Comparison of ENCODE assay signal across 2 cellular contexts in the genomic region with DNA sequence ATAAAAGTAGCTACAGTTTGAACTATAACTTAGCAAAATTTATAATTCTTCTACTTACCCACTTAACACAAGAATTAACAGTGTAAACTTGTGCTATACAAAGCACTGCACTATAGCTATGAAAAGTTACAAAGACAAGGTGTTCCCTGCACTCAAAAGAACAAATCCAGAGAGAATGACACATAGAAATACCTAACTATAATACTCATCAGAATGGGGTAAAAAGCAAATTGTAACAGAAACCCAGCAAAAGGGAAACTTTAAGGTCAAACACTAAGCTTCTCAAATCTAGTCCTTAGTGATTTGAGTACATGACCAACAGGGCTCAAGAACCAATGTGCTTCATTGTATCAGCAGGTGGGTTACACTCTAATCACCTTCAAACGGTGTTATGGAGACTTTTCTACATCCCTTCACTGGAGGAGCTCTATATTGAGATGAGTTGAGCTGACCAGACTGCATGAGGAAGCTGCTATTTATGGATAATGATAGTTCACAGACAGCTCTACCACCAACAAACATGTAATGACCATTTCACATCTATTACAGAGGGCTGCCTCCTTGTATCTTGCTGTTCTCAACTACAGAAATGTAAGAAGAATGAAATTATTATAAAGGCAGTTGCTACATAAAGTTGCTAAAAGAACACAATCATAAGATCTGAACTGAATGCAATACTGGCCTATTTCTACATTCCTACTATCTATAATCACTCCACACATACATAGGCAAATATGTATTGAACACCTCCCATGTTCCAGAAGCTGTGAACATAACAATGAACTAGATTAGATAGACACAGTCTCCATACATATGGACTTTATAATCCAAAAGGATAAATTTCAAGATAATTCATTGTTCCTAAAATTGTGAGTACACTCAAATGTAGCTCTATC.
TF ChIP-seq lines count a peak whose summit lies in the region.

No MANE protein-coding gene starts in this region.

TF ChIP-seq in A549, 52 proteins besides CTCF, POLR2A, EP300 and RAD21:
- TF ChIP-seq MYC (IDR thresholded peaks at IDR 0.05; ENCODE audit: borderline replicate concordance, low read length): no peak
- no peak for TF ChIP-seq FOSL2 (IDR thresholded peaks at IDR 0.05)
- no peak for TF ChIP-seq FOSL2 (CRISPR knock-in tag; IDR thresholded peaks at IDR 0.05)
- TF ChIP-seq ZNF302 (CRISPR knock-in tag; IDR thresholded peaks at IDR 0.05): no peak
- no peak for TF ChIP-seq EHF (CRISPR knock-in tag; IDR thresholded peaks at IDR 0.05)
- no peak for TF ChIP-seq ZFP36 (IDR thresholded peaks at IDR 0.05; ENCODE audit: borderline replicate concordance, partially characterized antibody)
- no peak for TF ChIP-seq BHLHE40 (IDR thresholded peaks at IDR 0.05; ENCODE audit: low read depth, low read length)
- no peak for TF ChIP-seq HOXB5 (CRISPR knock-in tag; IDR thresholded peaks at IDR 0.05)
- TF ChIP-seq, protein P1, sequence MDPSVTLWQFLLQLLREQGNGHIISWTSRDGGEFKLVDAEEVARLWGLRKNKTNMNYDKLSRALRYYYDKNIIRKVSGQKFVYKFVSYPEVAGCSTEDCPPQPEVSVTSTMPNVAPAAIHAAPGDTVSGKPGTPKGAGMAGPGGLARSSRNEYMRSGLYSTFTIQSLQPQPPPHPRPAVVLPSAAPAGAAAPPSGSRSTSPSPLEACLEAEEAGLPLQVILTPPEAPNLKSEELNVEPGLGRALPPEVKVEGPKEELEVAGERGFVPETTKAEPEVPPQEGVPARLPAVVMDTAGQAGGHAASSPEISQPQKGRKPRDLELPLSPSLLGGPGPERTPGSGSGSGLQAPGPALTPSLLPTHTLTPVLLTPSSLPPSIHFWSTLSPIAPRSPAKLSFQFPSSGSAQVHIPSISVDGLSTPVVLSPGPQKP (IDR thresholded peaks at IDR 0.05; ENCODE audit: low read depth, low read length): no peak
- TF ChIP-seq, protein P2, sequence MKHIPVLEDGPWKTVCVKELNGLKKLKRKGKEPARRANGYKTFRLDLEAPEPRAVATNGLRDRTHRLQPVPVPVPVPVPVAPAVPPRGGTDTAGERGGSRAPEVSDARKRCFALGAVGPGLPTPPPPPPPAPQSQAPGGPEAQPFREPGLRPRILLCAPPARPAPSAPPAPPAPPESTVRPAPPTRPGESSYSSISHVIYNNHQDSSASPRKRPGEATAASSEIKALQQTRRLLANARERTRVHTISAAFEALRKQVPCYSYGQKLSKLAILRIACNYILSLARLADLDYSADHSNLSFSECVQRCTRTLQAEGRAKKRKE (CRISPR knock-in tag; IDR thresholded peaks at IDR 0.05; ENCODE audit: low read depth): no peak
- no peak for TF ChIP-seq JUN (IDR thresholded peaks at IDR 0.05)
- TF ChIP-seq CHD2 (IDR thresholded peaks at IDR 0.05; ENCODE audit: low read length, partially characterized antibody): no peak
- TF ChIP-seq CBX8 (IDR thresholded peaks at IDR 0.05): no peak
- no peak for TF ChIP-seq RARB (CRISPR knock-in tag; IDR thresholded peaks at IDR 0.05)
- TF ChIP-seq, protein P3, sequence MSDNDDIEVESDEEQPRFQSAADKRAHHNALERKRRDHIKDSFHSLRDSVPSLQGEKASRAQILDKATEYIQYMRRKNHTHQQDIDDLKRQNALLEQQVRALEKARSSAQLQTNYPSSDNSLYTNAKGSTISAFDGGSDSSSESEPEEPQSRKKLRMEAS (IDR thresholded peaks at IDR 0.05): no peak
- TF ChIP-seq RNF2 (IDR thresholded peaks at IDR 0.05; ENCODE audit: borderline replicate concordance, low read depth): no peak
- no peak for TF ChIP-seq FOSB (CRISPR knock-in tag; IDR thresholded peaks at IDR 0.05)
- TF ChIP-seq, protein P4, sequence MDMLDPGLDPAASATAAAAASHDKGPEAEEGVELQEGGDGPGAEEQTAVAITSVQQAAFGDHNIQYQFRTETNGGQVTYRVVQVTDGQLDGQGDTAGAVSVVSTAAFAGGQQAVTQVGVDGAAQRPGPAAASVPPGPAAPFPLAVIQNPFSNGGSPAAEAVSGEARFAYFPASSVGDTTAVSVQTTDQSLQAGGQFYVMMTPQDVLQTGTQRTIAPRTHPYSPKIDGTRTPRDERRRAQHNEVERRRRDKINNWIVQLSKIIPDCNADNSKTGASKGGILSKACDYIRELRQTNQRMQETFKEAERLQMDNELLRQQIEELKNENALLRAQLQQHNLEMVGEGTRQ (IDR thresholded peaks at IDR 0.05): no peak

TF ChIP-seq in HCT116, 20 proteins besides CTCF, POLR2A, EP300 and RAD21:
- TF ChIP-seq CEBPB (IDR thresholded peaks at IDR 0.05; ENCODE audit: low read depth): no peak
- no peak for TF ChIP-seq ZFX (IDR thresholded peaks at IDR 0.05)
- no peak for TF ChIP-seq EGR1 (IDR thresholded peaks at IDR 0.05; ENCODE audit: low read depth)
- TF ChIP-seq EZH2 (IDR thresholded peaks at IDR 0.05): no peak
- TF ChIP-seq FOSL1 (IDR thresholded peaks at IDR 0.05; ENCODE audit: low read depth): peak; percentile 26; the same call in 1 of the 2 replicates
